10 cellular contexts compared by ENCODE assay signal in the genomic region with DNA sequence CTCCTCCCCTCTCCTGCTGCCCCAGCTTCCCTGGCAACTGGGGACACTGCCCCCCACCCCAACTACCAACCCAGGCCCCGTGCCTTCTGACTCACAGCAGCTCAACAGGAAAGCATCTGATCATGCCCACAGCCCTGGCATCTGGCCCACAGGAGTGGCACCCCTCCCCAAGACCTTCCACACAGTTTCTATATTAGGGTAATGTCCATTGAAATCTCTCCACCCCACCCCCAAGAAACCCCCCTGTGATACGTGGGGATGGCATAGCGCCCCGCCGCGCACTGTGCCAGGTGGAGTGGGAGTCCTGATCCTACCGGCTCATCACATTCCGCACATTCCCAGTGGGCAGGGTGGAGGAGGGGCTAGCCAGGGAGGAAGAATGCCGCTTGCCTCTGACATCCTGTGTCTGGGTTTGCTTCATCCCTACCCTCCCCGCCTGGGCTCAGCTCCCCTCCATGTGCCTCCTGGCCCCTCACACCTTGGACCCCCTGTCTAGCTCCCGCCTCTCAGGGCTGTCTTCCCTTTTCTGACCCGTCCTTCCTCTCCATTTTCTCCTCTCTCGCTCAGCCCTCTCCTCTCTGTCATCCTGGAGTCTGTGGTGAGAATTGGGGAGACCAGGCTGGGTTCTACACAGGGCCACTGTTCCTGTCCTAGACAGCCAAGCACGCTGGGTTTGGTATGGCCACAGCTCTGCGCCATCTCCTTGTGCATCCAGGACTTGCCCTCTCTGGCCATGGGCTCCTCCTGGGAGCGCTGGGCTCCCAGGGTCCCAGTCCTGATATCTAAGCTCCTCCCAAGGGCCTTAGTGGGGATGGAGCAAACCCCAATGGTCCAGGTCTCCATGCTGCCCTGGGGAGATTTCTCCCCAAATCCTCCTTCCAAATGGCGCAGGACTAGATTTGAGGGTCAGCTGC. TPM values are rescaled to one million over a fixed set of nuclear protein-coding genes. Genes with fewer than 3 reads are reported as not detected.
DNase-seq lines count a peak whose midpoint lies in the region; ATAC-seq, FAIRE-seq and TF ChIP-seq lines count a peak whose summit lies in the region.
"Had no signal": no experiment of that assay in that cellular context is flagged by ENCODE, and none has a peak within 500 bp of the region (broad histone marks: within the 10 kb centered on the region; RNA-seq: fewer than 3 reads in every experiment).

No MANE protein-coding gene starts in this region.

- no peaks in the 10 kb centered on the region for H3K9me1 ChIP-seq in keratinocyte (ENCODE audit: control insufficient read depth, extremely low read depth, insufficient read depth, low read length)

- H2AFZ ChIP-seq in keratinocyte (ENCODE audit: control insufficient read depth, low read length), result peak overlapping the region; percentile 38

- H3K36me3 ChIP-seq in keratinocyte (ENCODE audit: control insufficient read depth in 2 of 2, extremely low read depth in 1 of 2, insufficient read depth in 2 of 2, low read length in 2 of 2) (no peaks in the 10 kb centered on the region), upper lobe of left lung (no peaks in the 10 kb centered on the region)

- peak; percentile 90 for FAIRE-seq in keratinocyte (lab: Jason Lieb, UNC)

- peaks cover 13% of the 10 kb centered on the region for H3K9me3 ChIP-seq in keratinocyte (ENCODE audit: control insufficient read depth, low read depth, low read length)
- H3K9me3 ChIP-seq in upper lobe of left lung, result no peaks in the 10 kb centered on the region

- TF ChIP-seq CTCF in keratinocyte (optimal IDR thresholded peaks at IDR 0.05 in 1 of 3, IDR thresholded peaks at IDR 0.05 in 1 of 3, conservative IDR thresholded peaks at IDR 0.05 in 1 of 3; ENCODE audit: extremely low read depth in 1 of 3, insufficient read depth in 2 of 3, low read length in 3 of 3), result no peak
- no peak for TF ChIP-seq CTCF in upper lobe of left lung (IDR thresholded peaks at IDR 0.05)

- 50 to 71% methylated on average over 10 to 16 of the region's 17 CpGs for WGBS in upper lobe of left lung, 2 donors

- dilution Hi-C loops in keratinocyte (cut with MboI; ENCODE audit: extremely low pct_ligation_motif_present, low sequenced_read_pairs), result no loop called here

- TF ChIP-seq EP300 in upper lobe of left lung (IDR thresholded peaks at IDR 0.05), result no peak

- peak; percentile 94 for DNase-seq in HPDE6-E6E7 (ENCODE audit: extremely low spot score)
- DNase-seq in amniotic stem cell (lab: John Stamatoyannopoulos, UW), result peak; percentile 30
- DNase-seq in keratinocyte (ENCODE audit: low read depth, low spot score), result peak; percentile 99
- peak; percentile 56 to 82 for DNase-seq in upper lobe of left lung
- DNase-seq in caudate nucleus (lab: John Stamatoyannopoulos, UW), result no peak
- no peak for DNase-seq in central memory CD4-positive, alpha-beta T cell
- DNase-seq: activated CD4-positive, alpha-beta memory T cell treated with anti-CD3 and anti-CD28 coated beads, Interleukin-2, amount 10 ng/mL, durations not matched to agents 7 days and 5 days; NCI-H524 had no signal

- H3K27me3 ChIP-seq in keratinocyte (ENCODE audit: control insufficient read depth, extremely low read depth, insufficient read depth, low read length) (no peaks in the 10 kb centered on the region), upper lobe of left lung (no peaks in the 10 kb centered on the region)

- H3K4me3 ChIP-seq in keratinocyte (ENCODE audit: control insufficient read depth in 2 of 3, extremely low read depth in 1 of 3, insufficient read depth in 2 of 3, low read depth in 1 of 3, low read length in 3 of 3) (peak overlapping the region in 2 of 3 experiments; percentile 53 to 75), upper lobe of left lung (no peak overlapping the region)

- no peaks in the 10 kb centered on the region for H4K20me1 ChIP-seq in keratinocyte (ENCODE audit: control insufficient read depth, extremely low read depth, insufficient read depth, low read length)

- H3K4me2 ChIP-seq in keratinocyte (ENCODE audit: control insufficient read depth, extremely low read depth, insufficient read depth, low read depth, low read length), result peak overlapping the region; percentile 77

- no peaks in the 10 kb centered on the region for H3K79me2 ChIP-seq in keratinocyte (ENCODE audit: control insufficient read depth, insufficient read depth, low read length)

- ATAC-seq in upper lobe of left lung (ENCODE audit: low FRiP score in 2 of 2) (peak; percentile 30 to 68), GM21529 (IDR thresholded peaks at IDR 0.05; ENCODE audit: unreplicated experiment) (no peak)

- H3K27ac ChIP-seq in keratinocyte (ENCODE audit: control insufficient read depth, insufficient read depth, low read length) (peak overlapping the region; percentile 96), upper lobe of left lung (peak overlapping the region; percentile 49 to 81 (median 70)), caudate nucleus (ENCODE audit: low read depth, low read length) (no peak overlapping the region)

- TF ChIP-seq POLR2A in upper lobe of left lung (IDR thresholded peaks at IDR 0.05), result no peak

- peak overlapping the region; percentile 85 for H3K9ac ChIP-seq in keratinocyte (ENCODE audit: control insufficient read depth, extremely low read depth, insufficient read depth, low read length)

- H3K4me1 ChIP-seq in keratinocyte (ENCODE audit: control insufficient read depth, extremely low read depth, insufficient read depth, low read length) (peaks cover 33% of the 10 kb centered on the region), upper lobe of left lung (peaks cover 18 to 34% (median 20%) of the 10 kb centered on the region in 4 donors)

RNA-seq across cellular contexts. Expression of a gene that starts 27.4 kb away (rescaled TPM):
- polyA plus RNA-seq in keratinocyte, result 427 to 733 TPM (median 708 TPM) in 3 replicates
- polyA plus RNA-seq in keratinocyte (2011; ENCODE audit: low read depth), result 311 TPM
- polyA plus RNA-seq in keratinocyte (2011; cell fraction: cytosol; rRNA removed), result 216 and 405 TPM in 2 replicates
- polyA plus RNA-seq in keratinocyte (2011; cell fraction: nucleus; rRNA removed), result 1,779 and 2,144 TPM in 2 replicates
- polyA plus RNA-seq in keratinocyte (2012; ENCODE audit: low replicate concordance), result 460 and 965 TPM in 2 replicates
- polyA minus RNA-seq in keratinocyte, result 1,193 to 2,515 TPM (median 1,361 TPM) in 3 replicates
- polyA minus RNA-seq in keratinocyte (2011; cell fraction: cytosol; rRNA and poly(A)+ RNA removed), result 897 TPM
- 2,521 and 2,609 TPM in 2 replicates for polyA minus RNA-seq in keratinocyte (2011; cell fraction: nucleus; rRNA and poly(A)+ RNA removed)
- total RNA-seq in upper lobe of left lung, result 100 to 1,000 TPM; 193 to 469 (median 350) TPM

RNA-seq across cellular contexts. Expression of a gene that starts 33.4 kb away (rescaled TPM):
- polyA plus RNA-seq in keratinocyte, result 0.62 to 0.81 TPM (median 0.72 TPM) in 3 replicates
- polyA plus RNA-seq in keratinocyte (2011; ENCODE audit: low read depth), result 8.7 TPM
- polyA plus RNA-seq in keratinocyte (2011; cell fraction: cytosol; rRNA removed), result 0.97 and 1.3 TPM in 2 replicates
- 2.3 and 3.3 TPM in 2 replicates for polyA plus RNA-seq in keratinocyte (2011; cell fraction: nucleus; rRNA removed)
- 1.6 and 17.5 TPM in 2 replicates for polyA plus RNA-seq in keratinocyte (2012; ENCODE audit: low replicate concordance)
- polyA minus RNA-seq in keratinocyte, result 0.64 to 1.8 TPM (median 1.0 TPM) in 3 replicates
- polyA minus RNA-seq in keratinocyte (2011; cell fraction: cytosol; rRNA and poly(A)+ RNA removed), result 2.1 TPM
- 1.1 and 1.3 TPM in 2 replicates for polyA minus RNA-seq in keratinocyte (2011; cell fraction: nucleus; rRNA and poly(A)+ RNA removed)
- total RNA-seq in upper lobe of left lung, result under 1 TPM in 4 of 6 donors, not detected in 2; 0.20 to 0.91 (median 0.54) TPM
- total RNA-seq: activated CD4-positive, alpha-beta memory T cell treated with anti-CD3 and anti-CD28 coated beads, Interleukin-2, amount 10 ng/mL, durations not matched to agents 7 days and 5 days; pulmonary artery endothelial cell had no signal

RNA-seq across cellular contexts. Expression of a gene that starts 59.5 kb away (rescaled TPM):
- polyA plus RNA-seq in keratinocyte, result 0.10 to 0.22 TPM (median 0.18 TPM) in 3 replicates
- polyA plus RNA-seq in keratinocyte (2011; ENCODE audit: low read depth), result 0.42 TPM
- 0.31 and 0.34 TPM in 2 replicates for polyA plus RNA-seq in keratinocyte (2011; cell fraction: cytosol; rRNA removed)
- 0.32 and 0.77 TPM in 2 replicates for polyA plus RNA-seq in keratinocyte (2011; cell fraction: nucleus; rRNA removed)
- 0.30 and 0.49 TPM in 2 replicates for polyA plus RNA-seq in keratinocyte (2012; ENCODE audit: low replicate concordance)
- polyA minus RNA-seq in keratinocyte, result 0.10 to 1.4 TPM (median 0.23 TPM) in 3 replicates
- polyA minus RNA-seq in keratinocyte (2011; cell fraction: cytosol; rRNA and poly(A)+ RNA removed), result 1.7 TPM
- polyA minus RNA-seq in keratinocyte (2011; cell fraction: nucleus; rRNA and poly(A)+ RNA removed), result 0.62 TPM in 1 of 2 replicates, not detected in the other
- total RNA-seq in upper lobe of left lung, result 10 to 100 TPM in 1 of 6 donors, 1 to 10 TPM in 4, under 1 TPM in 1; 0.61 to 12.7 (median 2.5) TPM
- total RNA-seq: pulmonary artery endothelial cell had no signal

Comparison
In these comparisons a context has a peak if more than half of its experiments do, and no peak if none do; other contexts are left out.
1. DNase-seq: peak in HPDE6-E6E7 (single experiment), amniotic stem cell (single experiment), keratinocyte (single experiment) and upper lobe of left lung (2 of 2); none in caudate nucleus (0 of 61) and central memory CD4-positive, alpha-beta T cell (single experiment).
2. H3K4me3 ChIP-seq: peak in keratinocyte (2 of 3); none in upper lobe of left lung (0 of 4).